Comparison of ENCODE assay signal across 7 cellular contexts in genomic region chr7:144818516-144818915, GRCh38. TPM values are rescaled to one million over a fixed set of nuclear protein-coding genes. Genes with fewer than 3 reads are reported as not detected.
DNase-seq lines count a peak whose midpoint lies in the region; ATAC-seq and TF ChIP-seq lines count a peak whose summit lies in the region.

No MANE protein-coding gene starts in this region.

- intact Hi-C loops in vagina (cut with DNase I): no loop called here
- intact Hi-C loops in A673 (cut with micrococcal nuclease; ENCODE audit: unreplicated experiment): no loop called here

- H3K36me3 ChIP-seq in vagina (no peaks in the 10 kb centered on the region), A673 (ENCODE audit: insufficient read depth, low read length, poor library complexity, severe bottlenecking) (no peaks in the 10 kb centered on the region)

- no TSS peak for BruUV-seq in A673 (replicated peaks; lab: Mats Ljungman, UMichigan)

- POLR2A ChIA-PET in A673 (lab: Charles Lee; ENCODE audit: low non-redundant PET): no interaction called here

- H3K9me3 ChIP-seq in vagina (no peaks in the 10 kb centered on the region), A673 (ENCODE audit: low read depth, low read length, poor library complexity, severe bottlenecking) (no peaks in the 10 kb centered on the region)

- TF ChIP-seq CTCF in vagina (IDR thresholded peaks at IDR 0.05): no peak
- TF ChIP-seq CTCF in A673 (conservative IDR thresholded peaks at IDR 0.05; ENCODE audit: low read depth, low read length): no peak

- H3K4me1 ChIP-seq in vagina: no peaks in the 10 kb centered on the region
- H3K4me1 ChIP-seq in A673 (ENCODE audit: insufficient read depth, low read length, poor library complexity, severe bottlenecking): no peaks in the 10 kb centered on the region

- no peaks in the 10 kb centered on the region for H3K27me3 ChIP-seq in vagina
- no peaks in the 10 kb centered on the region for H3K27me3 ChIP-seq in A673 (replicated peaks; ENCODE audit: insufficient read depth, low read depth, low read length, poor library complexity)

- CTCF ChIA-PET in A673 (lab: Charles Lee): no interaction called here

- no peak overlapping the region for H3K27ac ChIP-seq in vagina
- no peak overlapping the region for H3K27ac ChIP-seq in A673 (ENCODE audit: low read depth, low read length, poor library complexity, severe bottlenecking)

- ATAC-seq in GM19395 (IDR thresholded peaks at IDR 0.05; ENCODE audit: unreplicated experiment) (peak; percentile 75), HG03108 (IDR thresholded peaks at IDR 0.05; ENCODE audit: unreplicated experiment) (peak; percentile 84)

- H3K4me3 ChIP-seq in vagina (no peak overlapping the region), A673 (ENCODE audit: low read depth, low read length, poor library complexity, severe bottlenecking) (no peak overlapping the region)

- no peak for TF ChIP-seq POLR2A in vagina (IDR thresholded peaks at IDR 0.05)

- DNase-seq in activated T-helper 1 cell treated with Interleukin-2 at 50 U/mL for 16 hours (ENCODE audit: low read depth) (peak; percentile 35), vagina (ENCODE audit: extremely low spot score in 2 of 2) (no peak), NCI-H1417 treated with DMSO at 0.1 percent for 48 hours (lab: John Stamatoyannopoulos, UW) (no peak), A673 (ENCODE audit: low spot score) (no peak)
- DNase-seq in stimulated activated CD4-positive, alpha-beta T cell treated with anti-CD3 and anti-CD28 coated beads, Interleukin-4, amount 100 ng/mL, for 24 hours: peak; percentile 50

RNA-seq across cellular contexts. Expression of gene TPK1, which starts 17.3 kb away (rescaled TPM):
- 1.7 TPM for total RNA-seq in vagina
- 1.8 and 3.5 TPM in 2 replicates for total RNA-seq in A673 (2021)

Comparison
In these comparisons a context has a peak if more than half of its experiments do, and no peak if none do; other contexts are left out.
1. DNase-seq: peak in activated T-helper 1 cell treated with Interleukin-2 at 50 U/mL for 16 hours (single experiment) and stimulated activated CD4-positive, alpha-beta T cell treated with anti-CD3 and anti-CD28 coated beads, Interleukin-4, amount 100 ng/mL, for 24 hours (single experiment); none in vagina (0 of 2), NCI-H1417 treated with DMSO at 0.1 percent for 48 hours (single experiment) and A673 (single experiment).